20 cellular contexts compared by ENCODE assay signal in genomic region chr7:69431626-69432025, GRCh38.
A peak's percentile ranks its signal among the peaks of the same experiment; 100 is the strongest.
DNase-seq lines count a peak whose midpoint lies in the region; TF ChIP-seq lines count a peak whose summit lies in the region.
"Had no signal": no experiment of that assay in that cellular context is flagged by ENCODE, and none has a peak within 500 bp of the region (broad histone marks: within the 10 kb centered on the region; RNA-seq: fewer than 3 reads in every experiment).

No MANE protein-coding gene starts in this region.

- DNase-seq in AG10803 (ENCODE audit: low read depth) (peak; percentile 11), NCI-H460 (ENCODE audit: extremely low read depth, low read depth) (peak; percentile 82), osteoblast (ENCODE audit: insufficient read length, low spot score, missing footprints) (peak; percentile 29), NCI-H1694 (lab: John Stamatoyannopoulos, UW) (no peak), Calu3 (no peak), WERI-Rb-1 (no peak)
- DNase-seq: AML-193; BE2C; Caco-2; CD4-positive, CD25-positive, alpha-beta regulatory T cell; CD8-positive, alpha-beta T cell; DMS 273 treated with DMSO at 0.1 percent for 48 hours; DMS79; EL; GDM1; H9 had no signal

- H2AFZ ChIP-seq in osteoblast (ENCODE audit: low read length): no peak overlapping the region
- H2AFZ ChIP-seq: GM23248 had no signal

- no peak overlapping the region for H3K4me3 Mint-ChIP-seq in Calu3 (ENCODE audit: low read depth, unreplicated experiment)
- H3K4me3 Mint-ChIP-seq: CD4-positive, CD25-positive, alpha-beta regulatory T cell; CD8-positive, alpha-beta T cell; H9 had no signal

- H3K9me3 ChIP-seq in BLaER1 treated with 17β-estradiol and CSF1 and Interleukin-3, amounts not matched to agents 10 nM and 100 nM (replicated peaks in 1 of 11): peaks cover 0 to 10% (median 0%) of the 10 kb centered on the region in 11 experiments; a peak in 5 of 22 replicates
- H3K9me3 ChIP-seq in osteoblast (ENCODE audit: low read depth, low read length) (no peaks in the 10 kb centered on the region), WERI-Rb-1 (ENCODE audit: severe bottlenecking) (no peaks in the 10 kb centered on the region)
- H3K9me3 ChIP-seq: BE2C, Caco-2 had no signal

- no peaks in the 10 kb centered on the region for H3K36me3 Mint-ChIP-seq in Calu3 (ENCODE audit: insufficient read depth, unreplicated experiment)
- H3K36me3 Mint-ChIP-seq: CD4-positive, CD25-positive, alpha-beta regulatory T cell; CD8-positive, alpha-beta T cell had no signal

- no peaks in the 10 kb centered on the region for H3K79me2 ChIP-seq in osteoblast (ENCODE audit: insufficient read depth, low read length)

- H3K9me3 Mint-ChIP-seq in Calu3 (ENCODE audit: low read depth, unreplicated experiment): peaks cover 10% of the 10 kb centered on the region
- H3K9me3 Mint-ChIP-seq: CD8-positive, alpha-beta T cell had no signal

- no peaks in the 10 kb centered on the region for H3K4me1 Mint-ChIP-seq in Calu3 (ENCODE audit: low read depth, unreplicated experiment)
- H3K4me1 Mint-ChIP-seq: CD4-positive, CD25-positive, alpha-beta regulatory T cell had no signal

- H3K36me3 ChIP-seq in BLaER1 treated with 17β-estradiol and CSF1 and Interleukin-3, amounts not matched to agents 10 nM and 100 nM: no peaks in the 10 kb centered on the region
- H3K36me3 ChIP-seq in osteoblast (ENCODE audit: insufficient read depth, low read length) (no peaks in the 10 kb centered on the region), WERI-Rb-1 (no peaks in the 10 kb centered on the region)
- H3K36me3 ChIP-seq: BE2C had no signal

- H3K4me2 ChIP-seq in BLaER1 treated with 17β-estradiol and CSF1 and Interleukin-3, amounts not matched to agents 10 nM and 100 nM: peak overlapping the region; percentile 73 to 91 (median 84)
- H3K4me2 ChIP-seq in osteoblast (ENCODE audit: insufficient read depth, low read length): no peak overlapping the region

- CTCF ChIA-PET in Calu3 (lab: Charles Lee): no interaction called here

- BruUV-seq in Calu3 (replicated peaks; lab: Mats Ljungman, UMichigan): no TSS peak

- peaks cover 52 to 87% (median 77%) of the 10 kb centered on the region in 10 experiments for H3K4me1 ChIP-seq in BLaER1 treated with 17β-estradiol and CSF1 and Interleukin-3, amounts not matched to agents 10 nM and 100 nM
- no peaks in the 10 kb centered on the region for H3K4me1 ChIP-seq in osteoblast (ENCODE audit: insufficient read depth, low read length)
- H3K4me1 ChIP-seq: Caco-2 had no signal

- H3K4me3 ChIP-seq in AG10803 (ENCODE audit: low read length) (no peak overlapping the region), osteoblast (ENCODE audit: insufficient read depth, low read length) (no peak overlapping the region), WERI-Rb-1 (ENCODE audit: low read depth, low read length) (no peak overlapping the region)
- no peak overlapping the region for H3K4me3 ChIP-seq in BLaER1 treated with 17β-estradiol and CSF1 and Interleukin-3, amounts not matched to agents 10 nM and 100 nM
- H3K4me3 ChIP-seq: GM12878, GM23248 had no signal

- H4K20me1 ChIP-seq in BLaER1 treated with 17β-estradiol and CSF1 and Interleukin-3, amounts not matched to agents 10 nM and 100 nM: no peaks in the 10 kb centered on the region
- H4K20me1 ChIP-seq in osteoblast (ENCODE audit: insufficient read depth, low read length): no peaks in the 10 kb centered on the region

- peaks cover 0 to 10% (median 0%) of the 10 kb centered on the region in 11 experiments; a peak in 3 of 22 replicates for H3K27me3 ChIP-seq in BLaER1 treated with 17β-estradiol and CSF1 and Interleukin-3, amounts not matched to agents 10 nM and 100 nM
- H3K27me3 ChIP-seq in osteoblast (ENCODE audit: insufficient read depth, low read length) (no peaks in the 10 kb centered on the region), WERI-Rb-1 (ENCODE audit: insufficient read depth, low read depth, severe bottlenecking) (no peaks in the 10 kb centered on the region)
- H3K27me3 ChIP-seq: BE2C had no signal

- peak overlapping the region in 6 of 11 experiments; percentile 73 to 83 (median 80); a peak in 10 of 22 replicates for H3K9ac ChIP-seq in BLaER1 treated with 17β-estradiol and CSF1 and Interleukin-3, amounts not matched to agents 10 nM and 100 nM
- H3K9ac ChIP-seq: GM23248 had no signal

- no peak overlapping the region for H3K27ac Mint-ChIP-seq in Calu3 (ENCODE audit: unreplicated experiment)
- H3K27ac Mint-ChIP-seq: CD4-positive, CD25-positive, alpha-beta regulatory T cell; CD8-positive, alpha-beta T cell; H9 had no signal

- TF ChIP-seq CTCF in AG10803 (conservative IDR thresholded peaks at IDR 0.05; ENCODE audit: low read length) (no peak), osteoblast (IDR thresholded peaks at IDR 0.05; ENCODE audit: extremely low read depth, low read depth, low read length) (no peak), Calu3 (IDR thresholded peaks at IDR 0.05; ENCODE audit: unreplicated experiment) (no peak), WERI-Rb-1 (IDR thresholded peaks at IDR 0.05; ENCODE audit: low read depth, low read length) (no peak)

- H3K27ac ChIP-seq in BLaER1 treated with 17β-estradiol and CSF1 and Interleukin-3, amounts not matched to agents 10 nM and 100 nM: peak overlapping the region in 8 of 11 experiments; percentile 80 to 94 (median 88); a peak in 15 of 22 replicates
- H3K27ac ChIP-seq in osteoblast (ENCODE audit: low read depth, low read length) (no peak overlapping the region), WERI-Rb-1 (no peak overlapping the region)
- H3K27ac ChIP-seq: C4-2B, GM23248 had no signal

- H3K27me3 Mint-ChIP-seq in Calu3 (ENCODE audit: unreplicated experiment): no peaks in the 10 kb centered on the region
- H3K27me3 Mint-ChIP-seq: CD4-positive, CD25-positive, alpha-beta regulatory T cell had no signal

- intact Hi-C loops in Calu3 (cut with micrococcal nuclease; ENCODE audit: unreplicated experiment): no loop called here

Comparison
In these comparisons a context has a peak if more than half of its experiments do, and no peak if none do; other contexts are left out.
1. DNase-seq: peak in AG10803 (single experiment), NCI-H460 (single experiment) and osteoblast (single experiment); none in NCI-H1694 (single experiment), Calu3 (single experiment) and WERI-Rb-1 (single experiment).
2. H3K27ac ChIP-seq: peak in BLaER1 treated with 17β-estradiol and CSF1 and Interleukin-3, amounts not matched to agents 10 nM and 100 nM (8 of 11); none in osteoblast (single experiment) and WERI-Rb-1 (single experiment).